Comparison of ENCODE assay signal across 1 cellular context in the genomic region with DNA sequence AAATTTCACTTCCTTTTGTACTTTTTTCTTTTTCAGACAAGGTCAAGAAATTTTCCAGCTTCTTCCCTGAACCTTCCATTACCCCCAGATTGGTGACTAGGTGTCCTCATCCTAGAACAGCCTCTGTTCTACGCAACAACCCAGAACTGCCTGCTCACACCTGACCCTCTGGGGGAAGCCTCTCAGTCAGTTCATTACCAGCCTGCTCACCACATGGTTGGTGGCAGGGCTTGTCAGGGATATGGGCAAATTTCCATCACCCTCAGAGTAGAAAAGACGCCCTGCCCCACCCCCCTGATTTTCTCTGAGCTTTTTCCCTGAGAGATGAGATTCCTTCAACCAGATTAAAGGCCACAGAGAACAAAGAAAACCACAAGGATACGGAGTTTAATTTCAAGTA.
TF ChIP-seq lines count a peak whose summit lies in the region.

No MANE protein-coding gene starts in this region.

TF ChIP-seq in H1, 55 proteins besides CTCF, POLR2A, EP300 and RAD21:
- no peak for TF ChIP-seq PHF8 (conservative IDR thresholded peaks at IDR 0.05; ENCODE audit: low read depth, low read length)
- TF ChIP-seq SRF (IDR thresholded peaks at IDR 0.05; ENCODE audit: low read depth, low read length), result no peak
- TF ChIP-seq RXRA (IDR thresholded peaks at IDR 0.05; ENCODE audit: insufficient read depth, low read depth, low read length), result no peak
- TF ChIP-seq CREB1 (IDR thresholded peaks at IDR 0.05), result no peak
- TF ChIP-seq, protein P1, sequence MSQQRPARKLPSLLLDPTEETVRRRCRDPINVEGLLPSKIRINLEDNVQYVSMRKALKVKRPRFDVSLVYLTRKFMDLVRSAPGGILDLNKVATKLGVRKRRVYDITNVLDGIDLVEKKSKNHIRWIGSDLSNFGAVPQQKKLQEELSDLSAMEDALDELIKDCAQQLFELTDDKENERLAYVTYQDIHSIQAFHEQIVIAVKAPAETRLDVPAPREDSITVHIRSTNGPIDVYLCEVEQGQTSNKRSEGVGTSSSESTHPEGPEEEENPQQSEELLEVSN (IDR thresholded peaks at IDR 0.05), result no peak
